In the genomic region with DNA sequence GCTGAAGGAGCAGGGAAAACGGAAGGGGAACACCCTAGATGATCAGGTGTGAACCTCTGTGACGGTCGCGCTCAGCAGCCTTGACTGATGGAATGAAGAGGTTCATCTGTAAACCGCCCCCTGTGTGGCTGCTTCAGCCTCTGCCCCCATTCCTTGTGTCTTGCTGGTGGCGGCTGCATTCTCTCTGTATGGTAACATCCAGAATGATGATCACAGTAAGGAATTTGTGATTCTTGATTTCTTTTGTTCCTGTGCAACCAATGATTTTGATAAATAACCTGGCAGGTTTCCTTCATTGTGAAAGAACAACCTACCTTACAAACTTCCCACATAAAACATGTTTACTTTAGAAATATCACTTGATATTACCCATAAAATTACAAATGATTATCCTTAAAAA, we compare ENCODE assay signal across 27 cellular contexts.
"Had no signal": no experiment of that assay in that cellular context is flagged by ENCODE, and none has a peak within 500 bp of the region (broad histone marks: within the 10 kb centered on the region; RNA-seq: fewer than 3 reads in every experiment).

No MANE protein-coding gene starts in this region.

- H3K4me3 ChIP-seq: left ventricle myocardium inferior, right lobe of liver, transverse colon, vagina had no signal

- H3K27me3 Mint-ChIP-seq: activated CD4-positive, alpha-beta T cell treated with anti-CD3 and anti-CD28 coated beads, Interleukin-2, amount 10 ng/mL, durations not matched to agents 7 days and 5 days; activated CD8-positive, alpha-beta memory T cell treated with anti-CD3 and anti-CD28 coated beads, Interleukin-2, amount 10 ng/mL, durations not matched to agents 7 days and 5 days; activated CD8-positive, alpha-beta T cell treated with anti-CD3 and anti-CD28 coated beads for 36 hours; activated naive CD8-positive, alpha-beta T cell treated with anti-CD3 and anti-CD28 coated beads, Interleukin-2, amount 50 U/mL, for 24 hours; brain; dendritic cell treated with granulocyte-macrophage colony-stimulating factor and Interleukin-4, amounts not matched to agents 40 ng/mL and 50 ng/mL, for 4 days; natural killer cell treated with Interleukin-12 subunit alpha and Interleukin-12 subunit beta and Interleukin-15 and Interleukin-18, amount 100 ng/mL, for 72 hours; stimulated activated naive B cell treated with anti-CD40 and anti-IgM and Interleukin-4, amounts not matched to agents 10 μg/mL and 1 μg/mL and 100 μg/mL, for 72 hours had no signal

- H3K4me1 ChIP-seq: left ventricle myocardium inferior, parathyroid adenoma, right lobe of liver, transverse colon, vagina had no signal

- H2AFZ ChIP-seq: parathyroid adenoma had no signal

- H3K9me3 Mint-ChIP-seq: activated CD4-positive, alpha-beta T cell treated with anti-CD3 and anti-CD28 coated beads, Interleukin-2, amount 10 ng/mL, durations not matched to agents 7 days and 5 days; activated CD8-positive, alpha-beta T cell treated with anti-CD3 and anti-CD28 coated beads for 36 hours; activated naive CD8-positive, alpha-beta T cell treated with anti-CD3 and anti-CD28 coated beads, Interleukin-2, amount 50 U/mL, for 24 hours; dendritic cell treated with granulocyte-macrophage colony-stimulating factor and Interleukin-4, amounts not matched to agents 40 ng/mL and 50 ng/mL, for 4 days; natural killer cell treated with Interleukin-12 subunit alpha and Interleukin-12 subunit beta and Interleukin-15 and Interleukin-18, amount 100 ng/mL, for 72 hours; stimulated activated naive B cell treated with anti-CD40 and anti-IgM and Interleukin-4, amounts not matched to agents 10 μg/mL and 1 μg/mL and 100 μg/mL, for 72 hours had no signal

- H3K4me3 Mint-ChIP-seq: activated CD4-positive, alpha-beta T cell treated with anti-CD3 and anti-CD28 coated beads, Interleukin-2, amount 10 ng/mL, durations not matched to agents 7 days and 5 days; activated CD8-positive, alpha-beta memory T cell treated with anti-CD3 and anti-CD28 coated beads, Interleukin-2, amount 10 ng/mL, durations not matched to agents 7 days and 5 days; activated CD8-positive, alpha-beta T cell treated with anti-CD3 and anti-CD28 coated beads for 36 hours; activated naive CD8-positive, alpha-beta T cell treated with anti-CD3 and anti-CD28 coated beads, Interleukin-2, amount 50 U/mL, for 24 hours; activated T-helper 1 cell treated with anti-CD3 and anti-CD28 coated beads, Interleukin-12 subunit alpha, Interleukin-12 subunit beta, Interleukin-2, Interleukin-4 antibody, amounts not matched to agents 30 ng/mL and 10 ng/mL and 1 ng/mL, durations not matched to agents 14 hours and 24 hours and 36 hours; brain; dendritic cell treated with granulocyte-macrophage colony-stimulating factor and Interleukin-4, amounts not matched to agents 40 ng/mL and 50 ng/mL, for 4 days; natural killer cell treated with Interleukin-12 subunit alpha and Interleukin-12 subunit beta and Interleukin-15 and Interleukin-18, amount 100 ng/mL, for 72 hours; stimulated activated naive B cell treated with anti-CD40 and anti-IgM and Interleukin-4, amounts not matched to agents 10 μg/mL and 1 μg/mL and 100 μg/mL, for 72 hours; T-helper 2 cell treated with Interferon-gamma antibody and Interleukin-4, amounts not matched to agents 5 μg/mL and 100 μg/mL, for 36 hours had no signal

- H3K9me3 ChIP-seq: right lobe of liver, transverse colon, vagina had no signal

- FAIRE-seq: kidney, small intestine, TTC549 had no signal

- H3K79me2 ChIP-seq: parathyroid adenoma had no signal

- H3K27ac Mint-ChIP-seq: activated CD4-positive, alpha-beta T cell treated with anti-CD3 and anti-CD28 coated beads, Interleukin-2, amount 10 ng/mL, durations not matched to agents 7 days and 5 days; activated CD8-positive, alpha-beta memory T cell treated with anti-CD3 and anti-CD28 coated beads, Interleukin-2, amount 10 ng/mL, durations not matched to agents 7 days and 5 days; activated CD8-positive, alpha-beta T cell treated with anti-CD3 and anti-CD28 coated beads for 36 hours; activated naive CD8-positive, alpha-beta T cell treated with anti-CD3 and anti-CD28 coated beads, Interleukin-2, amount 50 U/mL, for 24 hours; activated T-helper 1 cell treated with anti-CD3 and anti-CD28 coated beads, Interleukin-12 subunit alpha, Interleukin-12 subunit beta, Interleukin-2, Interleukin-4 antibody, amounts not matched to agents 30 ng/mL and 10 ng/mL and 1 ng/mL, durations not matched to agents 14 hours and 24 hours and 36 hours; dendritic cell treated with granulocyte-macrophage colony-stimulating factor and Interleukin-4, amounts not matched to agents 40 ng/mL and 50 ng/mL, for 4 days; natural killer cell treated with Interleukin-12 subunit alpha and Interleukin-12 subunit beta and Interleukin-15 and Interleukin-18, amount 100 ng/mL, for 72 hours; stimulated activated naive B cell treated with anti-CD40 and anti-IgM and Interleukin-4, amounts not matched to agents 10 μg/mL and 1 μg/mL and 100 μg/mL, for 72 hours; T-helper 2 cell treated with Interferon-gamma antibody and Interleukin-4, amounts not matched to agents 5 μg/mL and 100 μg/mL, for 36 hours had no signal

- ATAC-seq: activated CD8-positive, alpha-beta memory T cell treated with anti-CD3 and anti-CD28 coated beads, Interleukin-2, amount 10 ng/mL, durations not matched to agents 7 days and 5 days; activated CD8-positive, alpha-beta T cell treated with anti-CD3 and anti-CD28 coated beads for 36 hours; activated naive CD8-positive, alpha-beta T cell treated with anti-CD3 and anti-CD28 coated beads, Interleukin-2, amount 50 U/mL, for 24 hours; natural killer cell treated with Interleukin-12 subunit alpha and Interleukin-12 subunit beta and Interleukin-15 and Interleukin-18, amount 100 ng/mL, for 72 hours; right lobe of liver; stimulated activated naive B cell treated with anti-CD40 and anti-IgM and Interleukin-4, amounts not matched to agents 10 μg/mL and 1 μg/mL and 100 μg/mL, for 72 hours had no signal

- DNase-seq: activated CD4-positive, alpha-beta T cell treated with anti-CD3 and anti-CD28 coated beads, Interleukin-2, amount 10 ng/mL, durations not matched to agents 7 days and 5 days; activated CD4-positive, CD25-positive, alpha-beta regulatory T cell treated with anti-CD3 and anti-CD28 coated beads, Interleukin-2, amount 50 U/mL, for 72 hours; activated CD8-positive, alpha-beta memory T cell treated with anti-CD3 and anti-CD28 coated beads, Interleukin-2, amount 10 ng/mL, durations not matched to agents 7 days and 5 days; activated CD8-positive, alpha-beta T cell treated with anti-CD3 and anti-CD28 coated beads for 36 hours; activated gamma-delta T cell; activated naive CD4-positive, alpha-beta T cell treated with anti-CD3 and anti-CD28 coated beads, Interleukin-2, amount 50 U/mL, for 16 hours; activated naive CD8-positive, alpha-beta T cell treated with anti-CD3 and anti-CD28 coated beads, Interleukin-2, amount 50 U/mL, for 24 hours; effector CD4-positive, alpha-beta T cell; erythroblast; kidney; left ventricle myocardium inferior; right lobe of liver; stimulated activated CD4-positive, alpha-beta T cell treated with anti-CD3 and anti-CD28 coated beads, Interleukin-15, amount 100 ng/mL, for 24 hours; stimulated activated CD4-positive, alpha-beta T cell treated with anti-CD3 and anti-CD28 coated beads, Interleukin-2, amount 100 ng/mL, for 48 hours; stimulated activated CD8-positive, alpha-beta memory T cell treated with anti-CD3 and anti-CD28 coated beads, Interleukin-4, amount 100 ng/mL, for 48 hours; stimulated activated naive B cell treated with anti-CD40 and anti-IgM and Interleukin-4, amounts not matched to agents 10 μg/mL and 1 μg/mL and 100 μg/mL, for 72 hours; transverse colon; WERI-Rb-1 had no signal

- H3K27ac ChIP-seq: left ventricle myocardium inferior, parathyroid adenoma, right lobe of liver, transverse colon, vagina, WERI-Rb-1 had no signal

- H3K27me3 ChIP-seq: right lobe of liver, transverse colon, vagina had no signal

- H3K9ac ChIP-seq: parathyroid adenoma had no signal

- H3K4me1 Mint-ChIP-seq: activated CD4-positive, alpha-beta T cell treated with anti-CD3 and anti-CD28 coated beads, Interleukin-2, amount 10 ng/mL, durations not matched to agents 7 days and 5 days had no signal
